Comparison of ENCODE assay signal across 1 cellular context in the genomic region with DNA sequence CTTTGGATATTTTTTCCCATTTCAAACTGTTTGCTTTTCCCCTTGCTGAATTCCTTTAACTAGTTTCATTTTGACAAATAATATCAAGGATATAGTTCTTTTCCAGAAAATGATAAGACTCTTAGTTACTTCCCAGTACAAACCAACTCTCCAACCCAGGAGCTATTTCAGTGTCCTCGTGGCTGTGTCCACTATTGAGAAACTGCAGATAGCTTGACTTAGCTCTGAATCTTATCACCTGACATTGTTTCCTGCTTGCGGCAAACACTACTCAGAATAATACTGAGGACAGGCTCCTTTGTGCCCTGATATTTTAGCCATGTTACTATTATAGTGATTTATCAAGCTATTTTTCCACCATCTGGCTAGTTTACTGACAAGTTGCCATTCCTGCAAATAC.
TF ChIP-seq lines count a peak whose summit lies in the region.

No MANE protein-coding gene starts in this region.

TF ChIP-seq in H1, 55 proteins besides CTCF, POLR2A, EP300 and RAD21 (continued from another document):
- TF ChIP-seq EGR1 (IDR thresholded peaks at IDR 0.05; ENCODE audit: borderline replicate concordance, low read depth, low read length) (no peak), CHD1 (IDR thresholded peaks at IDR 0.05; ENCODE audit: low read depth, low read length) (no peak), KDM4A (IDR thresholded peaks at IDR 0.05; ENCODE audit: low read depth, low read length, severe bottlenecking) (no peak), SIRT6 (IDR thresholded peaks at IDR 0.05; ENCODE audit: low read length) (no peak)
- TF ChIP-seq, protein P1, sequence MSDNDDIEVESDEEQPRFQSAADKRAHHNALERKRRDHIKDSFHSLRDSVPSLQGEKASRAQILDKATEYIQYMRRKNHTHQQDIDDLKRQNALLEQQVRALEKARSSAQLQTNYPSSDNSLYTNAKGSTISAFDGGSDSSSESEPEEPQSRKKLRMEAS (IDR thresholded peaks at IDR 0.05), result no peak
